In genomic region chr17:17849863-17850373, GRCh38 we compare ENCODE assay signal across 8 cellular contexts. TPM values are rescaled to one million over a fixed set of nuclear protein-coding genes. Genes with fewer than 3 reads are reported as not detected.
A peak's percentile ranks its signal among the peaks of the same experiment; 100 is the strongest.
DNase-seq lines count a peak whose midpoint lies in the region; ATAC-seq and TF ChIP-seq lines count a peak whose summit lies in the region.

No MANE protein-coding gene starts in this region.

- POLR2A ChIA-PET in MCF 10A (lab: Yijun Ruan, JAX), result interaction anchor here (1.8 to 4.5 kb wide), 2 partner anchors 9 to 13 kb away, joined by 6 to 15 read pairs; partner anchors contain the start of gene SREBF1

- H3K4me1 ChIP-seq in mammary epithelial cell (ENCODE audit: insufficient read depth, low read length) (peaks cover 19% of the 10 kb centered on the region), Peyer's patch (peaks cover 0 to 45% (median 20%) of the 10 kb centered on the region in 4 donors), left ventricle myocardium inferior (peaks cover 62% of the 10 kb centered on the region)

- intact Hi-C loops in MCF 10A (cut with micrococcal nuclease) (no loop called here), mammary epithelial cell (cut with micrococcal nuclease) (no loop called here), left ventricle myocardium inferior (cut with micrococcal nuclease) (loop anchor here (5.0 kb wide), 1 partner anchor 48 kb away; no protein-coding TSS in a partner anchor)
- intact Hi-C loops in activated naive CD4-positive, alpha-beta T cell treated with anti-CD3 and anti-CD28 coated beads for 36 hours (cut with micrococcal nuclease), result loop anchor here (1.0 to 10.0 kb wide), 6 partner anchors 12 to 675 kb away; partner anchors contain the start of genes DRC3 and TOM1L2

- peaks cover 5% of the 10 kb centered on the region for H3K4me1 Mint-ChIP-seq in MCF 10A (ENCODE audit: insufficient read depth, unreplicated experiment)
- H3K4me1 Mint-ChIP-seq in activated naive CD4-positive, alpha-beta T cell treated with anti-CD3 and anti-CD28 coated beads for 36 hours (ENCODE audit: low read depth), result peaks cover 78% of the 10 kb centered on the region

- no peaks in the 10 kb centered on the region for H3K79me2 ChIP-seq in mammary epithelial cell (ENCODE audit: insufficient read depth, low read length)

- no peak for TF ChIP-seq POLR2A in Peyer's patch (IDR thresholded peaks at IDR 0.05)

- H3K27me3 ChIP-seq in mammary epithelial cell (ENCODE audit: insufficient read depth, low read length) (no peaks in the 10 kb centered on the region), Peyer's patch (no peaks in the 10 kb centered on the region), left ventricle myocardium inferior (ENCODE audit: low read depth) (no peaks in the 10 kb centered on the region)

- H3K4me3 ChIP-seq in mammary epithelial cell (replicated peaks in 1 of 3; ENCODE audit: insufficient read depth in 1 of 3, low read depth in 2 of 3, low read length in 3 of 3) (no peak overlapping the region), Peyer's patch (no peak overlapping the region), left ventricle myocardium inferior (no peak overlapping the region)

- H3K9ac ChIP-seq in mammary epithelial cell (ENCODE audit: insufficient read depth, low read length), result no peak overlapping the region

- 96% methylated on average over 2 of the region's 2 CpGs for WGBS in mammary epithelial cell (ENCODE audit: low coverage, missing lambda C conversion rate)

- TF ChIP-seq CTCF in MCF 10A (IDR thresholded peaks at IDR 0.05; ENCODE audit: unreplicated experiment) (no peak), mammary epithelial cell (conservative IDR thresholded peaks at IDR 0.05 in 1 of 2, IDR thresholded peaks at IDR 0.05 in 1 of 2; ENCODE audit: extremely low read depth in 1 of 2, insufficient read depth in 1 of 2, low read depth in 1 of 2, low read length in 2 of 2) (no peak), Peyer's patch (IDR thresholded peaks at IDR 0.05) (peak in 2 of 6 experiments; percentile 11 to 28), left ventricle myocardium inferior (IDR thresholded peaks at IDR 0.05; ENCODE audit: borderline replicate concordance) (peak; percentile 53)

- H3K27ac ChIP-seq in mammary epithelial cell (ENCODE audit: insufficient read depth, low read depth, low read length), result no peak overlapping the region
- H3K27ac ChIP-seq in Peyer's patch, result peak overlapping the region; percentile 68 to 80 (median 78)
- H3K27ac ChIP-seq in left ventricle myocardium inferior (replicated peaks), result peak overlapping the region; percentile 82

- no peak overlapping the region for H2AFZ ChIP-seq in mammary epithelial cell (ENCODE audit: low read depth, low read length)

- peaks cover 24% of the 10 kb centered on the region for H3K36me3 Mint-ChIP-seq in MCF 10A (ENCODE audit: insufficient read depth, unreplicated experiment)
- no peaks in the 10 kb centered on the region for H3K36me3 Mint-ChIP-seq in activated naive CD4-positive, alpha-beta T cell treated with anti-CD3 and anti-CD28 coated beads for 36 hours (ENCODE audit: low read depth)

- H3K9me3 Mint-ChIP-seq in MCF 10A (ENCODE audit: unreplicated experiment), result no peaks in the 10 kb centered on the region
- no peaks in the 10 kb centered on the region for H3K9me3 Mint-ChIP-seq in activated naive CD4-positive, alpha-beta T cell treated with anti-CD3 and anti-CD28 coated beads for 36 hours

- no peak overlapping the region for H3K27ac Mint-ChIP-seq in MCF 10A (ENCODE audit: low read depth, unreplicated experiment)
- peak overlapping the region; percentile 95 for H3K27ac Mint-ChIP-seq in activated naive CD4-positive, alpha-beta T cell treated with anti-CD3 and anti-CD28 coated beads for 36 hours

- no peaks in the 10 kb centered on the region for H3K27me3 Mint-ChIP-seq in MCF 10A (ENCODE audit: insufficient read depth, unreplicated experiment)
- no peaks in the 10 kb centered on the region for H3K27me3 Mint-ChIP-seq in activated naive CD4-positive, alpha-beta T cell treated with anti-CD3 and anti-CD28 coated beads for 36 hours (ENCODE audit: low read depth)

- H3K4me2 ChIP-seq in mammary epithelial cell (ENCODE audit: insufficient read depth, low read depth, low read length), result no peak overlapping the region

- no TSS peak for BruUV-seq in MCF 10A (replicated peaks; lab: Mats Ljungman, UMichigan)
- no TSS peak for BruUV-seq in mammary epithelial cell (replicated peaks; lab: Mats Ljungman, UMichigan)

- no peaks in the 10 kb centered on the region for H4K20me1 ChIP-seq in mammary epithelial cell (ENCODE audit: insufficient read depth, low read length)

- DNase-seq in MCF 10A (ENCODE audit: unreplicated experiment) (peak; percentile 61), mammary epithelial cell (no peak), Peyer's patch (peak in 2 of 3 donors; percentile 68 to 75), left ventricle myocardium inferior (peak; percentile 42), HT-29 (ENCODE audit: low spot score) (no peak)
- DNase-seq in activated naive CD4-positive, alpha-beta T cell treated with anti-CD3 and anti-CD28 coated beads for 36 hours, result peak; percentile 94
- peak; percentile 20 to 26 for DNase-seq in stimulated activated CD4-positive, alpha-beta T cell treated with anti-CD3 and anti-CD28 coated beads, Interleukin-15, amount 100 ng/mL, for 1 hour (ENCODE audit: low read depth in 1 of 2, low spot score in 1 of 2)

- H3K9me3 ChIP-seq in mammary epithelial cell (replicated peaks; ENCODE audit: insufficient read depth, low read length) (no peaks in the 10 kb centered on the region), Peyer's patch (no peaks in the 10 kb centered on the region), left ventricle myocardium inferior (replicated peaks) (no peaks in the 10 kb centered on the region)

- no peaks in the 10 kb centered on the region for H3K36me3 ChIP-seq in mammary epithelial cell (ENCODE audit: insufficient read depth, low read length)
- peaks cover 0 to 11% (median 0%) of the 10 kb centered on the region in 3 donors for H3K36me3 ChIP-seq in Peyer's patch
- peaks cover 16% of the 10 kb centered on the region for H3K36me3 ChIP-seq in left ventricle myocardium inferior

- CTCF ChIA-PET in MCF 10A (lab: Yijun Ruan, JAX), result interaction anchor here (1.1 kb wide), 1 partner anchor 9 kb away, joined by 4 read pairs; no protein-coding TSS in a partner anchor
- CTCF ChIA-PET in mammary epithelial cell (lab: Charles Lee; ENCODE audit: low non-redundant PET), result no interaction called here
- CTCF ChIA-PET in activated naive CD4-positive, alpha-beta T cell treated with anti-CD3 and anti-CD28 coated beads for 36 hours (lab: Charles Lee), result interaction anchor here (0.7 to 2.0 kb wide), 11 partner anchors 9 to 544 kb away, joined by 3 to 13 read pairs (median 4); partner anchors contain the start of gene SREBF1

- H3K4me3 Mint-ChIP-seq in MCF 10A (ENCODE audit: unreplicated experiment), result no peak overlapping the region
- peak overlapping the region; percentile 41 for H3K4me3 Mint-ChIP-seq in activated naive CD4-positive, alpha-beta T cell treated with anti-CD3 and anti-CD28 coated beads for 36 hours

- in situ Hi-C loops in mammary epithelial cell (cut with MboI; ENCODE audit: low sequenced_read_pairs in 2 of 2), result no loop called here

- no peak for ATAC-seq in GM19395 (IDR thresholded peaks at IDR 0.05; ENCODE audit: unreplicated experiment)

- dilution Hi-C loops in mammary epithelial cell (cut with HindIII; ENCODE audit: low sequenced_read_pairs), result loop anchor here (5.0 kb wide), 1 partner anchor 38 kb away; no protein-coding TSS in a partner anchor

RNA-seq across cellular contexts. Expression of gene SREBF1, which starts 13.1 kb away (rescaled TPM):
- total RNA-seq in MCF 10A (2022) (87.1 and 91.7 TPM in 2 replicates), mammary epithelial cell (100 to 1,000 TPM; 109 to 173 TPM), Peyer's patch (100 to 1,000 TPM; 118 to 226 (median 185) TPM), left ventricle myocardium inferior (10.2 TPM)
- 71.5 TPM for polyA plus RNA-seq in mammary epithelial cell
- polyA minus RNA-seq in mammary epithelial cell, result 152 TPM
- 10 to 100 TPM; 79.3 to 84.9 TPM for total RNA-seq in activated naive CD4-positive, alpha-beta T cell treated with anti-CD3 and anti-CD28 coated beads for 36 hours
- 296 and 304 TPM in 2 replicates for total RNA-seq in HT-29 (2014; rRNA removed; shearing (Covaris generic))

Comparison
In these comparisons a context has a peak if more than half of its experiments do, and no peak if none do; other contexts are left out.
1. DNase-seq: peak in MCF 10A (single experiment), Peyer's patch (2 of 3), activated naive CD4-positive, alpha-beta T cell treated with anti-CD3 and anti-CD28 coated beads for 36 hours (single experiment), left ventricle myocardium inferior (single experiment) and stimulated activated CD4-positive, alpha-beta T cell treated with anti-CD3 and anti-CD28 coated beads, Interleukin-15, amount 100 ng/mL, for 1 hour (2 of 2); none in mammary epithelial cell (single experiment) and HT-29 (single experiment).
2. intact Hi-C loops: an anchor here in activated naive CD4-positive, alpha-beta T cell treated with anti-CD3 and anti-CD28 coated beads for 36 hours (1.0 to 10.0 kb wide) and left ventricle myocardium inferior (5.0 kb wide); none called in MCF 10A and mammary epithelial cell.